In the genomic region with DNA sequence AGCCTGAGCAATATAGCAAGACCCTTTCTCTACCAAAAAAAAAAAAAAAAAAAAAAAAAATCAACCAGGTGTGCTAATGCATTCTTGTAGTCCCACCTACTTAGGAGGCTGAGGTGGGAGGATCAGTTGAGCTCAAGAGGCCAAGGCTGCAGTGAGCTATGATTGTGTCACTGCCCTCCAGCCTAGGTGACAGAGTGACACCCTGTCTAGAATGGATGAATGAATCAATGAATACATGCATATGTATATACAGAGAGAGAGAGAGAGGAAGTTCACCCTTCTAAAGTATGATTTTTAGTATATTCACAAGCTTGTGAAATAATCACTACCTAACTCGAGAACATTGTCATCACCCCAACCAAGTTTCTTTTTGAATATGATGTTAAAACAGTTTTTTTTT, we compare ENCODE assay signal across 8 cellular contexts.
DNase-seq lines count a peak whose midpoint lies in the region; ATAC-seq, FAIRE-seq and TF ChIP-seq lines count a peak whose summit lies in the region.
"Not testable (repeated sequence)": the region's sequence is repeated elsewhere in the genome, so short reads cannot be mapped to it uniquely, and the experiment has no call there.

No MANE protein-coding gene starts in this region.

- not testable (repeated sequence) for TF ChIP-seq RAD21 in HepG2 (CRISPR knock-in tag; IDR thresholded peaks at IDR 0.05)

- not testable (repeated sequence) for H2AFZ ChIP-seq in HepG2 (ENCODE audit: low read length)

- 100% methylated on average over 1 of the region's 1 CpG for WGBS in HepG2 (ENCODE audit: low lambda C conversion rate)

- FAIRE-seq in HepG2 (lab: Jason Lieb, UNC): not testable (repeated sequence)

- H4K20me1 ChIP-seq in HepG2 (ENCODE audit: insufficient read depth, low read length): not testable (repeated sequence)

- intact Hi-C loops in activated B cell treated with CpG ODN at 0.5 μM for 24 hours (cut with micrococcal nuclease); HepG2 (cut with micrococcal nuclease; ENCODE audit: unreplicated experiment): not testable (repeated sequence)

- not testable (repeated sequence) for TF ChIP-seq EP300 in HepG2 (IDR thresholded peaks at IDR 0.05; ENCODE audit: low read depth in 2 of 2, low read length in 2 of 2); HepG2 (CRISPR knock-in tag; IDR thresholded peaks at IDR 0.05; ENCODE audit: borderline replicate concordance)

- not testable (repeated sequence) for H3K9me3 Mint-ChIP-seq in activated B cell treated with CpG ODN at 0.5 μM for 24 hours; activated CD8-positive, alpha-beta memory T cell treated with anti-CD3 and anti-CD28 coated beads, Interleukin-2, amount 10 ng/mL, durations not matched to agents 7 days and 5 days (ENCODE audit: low read depth); stimulated activated naive B cell treated with anti-CD40 and anti-IgM and Interleukin-4, amounts not matched to agents 10 μg/mL and 1 μg/mL and 100 μg/mL, for 72 hours

- H3K4me1 ChIP-seq in HepG2 (ENCODE audit: insufficient read depth, low read length): peaks cover 11% of the 10 kb centered on the region

- not testable (repeated sequence) for TF ChIP-seq CTCF in GM12865 (IDR thresholded peaks at IDR 0.05; ENCODE audit: insufficient read depth, low read depth, low read length, missing control alignments); activated B cell treated with CpG ODN at 0.5 μM for 24 hours (IDR thresholded peaks at IDR 0.05); HepG2 (CRISPR knock-in tag; IDR thresholded peaks at IDR 0.05)

- DNase-seq in GM12865 (ENCODE audit: low read depth): peak; percentile 17
- not testable (repeated sequence) for DNase-seq in activated B cell treated with CpG ODN at 0.5 μM for 24 hours; activated CD8-positive, alpha-beta memory T cell treated with anti-CD3 and anti-CD28 coated beads, Interleukin-2, amount 10 ng/mL, durations not matched to agents 7 days and 5 days; HepG2 (ENCODE audit: low spot score); stimulated activated naive B cell treated with anti-CD40 and anti-IgM and Interleukin-4, amounts not matched to agents 10 μg/mL and 1 μg/mL and 100 μg/mL, for 72 hours
- DNase-seq in activated naive CD4-positive, alpha-beta T cell treated with Interleukin-2 at 50 U/mL for 16 hours: peak; percentile 18
- DNase-seq in stimulated activated CD4-positive, alpha-beta T cell treated with anti-CD3 and anti-CD28 coated beads, Interleukin-2, amount 100 ng/mL, for 24 hours: peak; percentile 13 to 26

- not testable (repeated sequence) for H3K4me2 ChIP-seq in HepG2 (ENCODE audit: low read depth, low read length)

- not testable (repeated sequence) for H3K4me3 Mint-ChIP-seq in activated B cell treated with CpG ODN at 0.5 μM for 24 hours; activated CD8-positive, alpha-beta memory T cell treated with anti-CD3 and anti-CD28 coated beads, Interleukin-2, amount 10 ng/mL, durations not matched to agents 7 days and 5 days; stimulated activated naive B cell treated with anti-CD40 and anti-IgM and Interleukin-4, amounts not matched to agents 10 μg/mL and 1 μg/mL and 100 μg/mL, for 72 hours

- H3K9me3 ChIP-seq in HepG2 (ENCODE audit: low read length): not testable (repeated sequence)

- H3K27ac ChIP-seq in HepG2 (ENCODE audit: extremely low read length, insufficient read depth, low read length): not testable (repeated sequence)

- H3K4me3 ChIP-seq in GM12865 (ENCODE audit: low read depth, low read length); HepG2 (replicated peaks in 1 of 3; ENCODE audit: insufficient read depth in 1 of 3, low read depth in 2 of 3, low read length in 3 of 3): not testable (repeated sequence)

- not testable (repeated sequence) for H3K27me3 ChIP-seq in HepG2 (ENCODE audit: control insufficient read depth in 1 of 2, insufficient read depth in 2 of 2, low read length in 2 of 2)

- not testable (repeated sequence) for H3K27me3 Mint-ChIP-seq in activated B cell treated with CpG ODN at 0.5 μM for 24 hours; activated CD8-positive, alpha-beta memory T cell treated with anti-CD3 and anti-CD28 coated beads, Interleukin-2, amount 10 ng/mL, durations not matched to agents 7 days and 5 days; stimulated activated naive B cell treated with anti-CD40 and anti-IgM and Interleukin-4, amounts not matched to agents 10 μg/mL and 1 μg/mL and 100 μg/mL, for 72 hours

- in situ Hi-C loops in HepG2 (cut with HindIII; ENCODE audit: extremely low pct_ligation_motif_present, low pct_unique_long_range_greater_than_20kb): not testable (repeated sequence)

- not testable (repeated sequence) for H3K36me3 ChIP-seq in HepG2 (replicated peaks in 1 of 2; ENCODE audit: control insufficient read depth in 1 of 2, insufficient read depth in 2 of 2, low read length in 2 of 2)

- H3K36me3 Mint-ChIP-seq in activated B cell treated with CpG ODN at 0.5 μM for 24 hours (ENCODE audit: low read depth): peaks cover 16% of the 10 kb centered on the region
- H3K36me3 Mint-ChIP-seq in activated CD8-positive, alpha-beta memory T cell treated with anti-CD3 and anti-CD28 coated beads, Interleukin-2, amount 10 ng/mL, durations not matched to agents 7 days and 5 days: not testable (repeated sequence)
- peaks cover 10 to 35% of the 10 kb centered on the region in 2 donors for H3K36me3 Mint-ChIP-seq in stimulated activated naive B cell treated with anti-CD40 and anti-IgM and Interleukin-4, amounts not matched to agents 10 μg/mL and 1 μg/mL and 100 μg/mL, for 72 hours

- H3K79me2 ChIP-seq in HepG2 (ENCODE audit: insufficient read depth, low read length): not testable (repeated sequence)

- CTCF ChIA-PET in activated B cell treated with CpG ODN at 0.5 μM for 24 hours (lab: Charles Lee); activated CD8-positive, alpha-beta memory T cell treated with anti-CD3 and anti-CD28 coated beads, Interleukin-2, amount 10 ng/mL, durations not matched to agents 7 days and 5 days (lab: Charles Lee); HepG2 (lab: Yijun Ruan, JAX; ENCODE audit: low intra/inter-chr PET ratio, low total read pairs): not testable (repeated sequence)

- BruUV-seq in HepG2 (replicated peaks; lab: Mats Ljungman, UMichigan): not testable (repeated sequence)

- peak overlapping the region; percentile 63 for H3K27ac Mint-ChIP-seq in activated B cell treated with CpG ODN at 0.5 μM for 24 hours
- H3K27ac Mint-ChIP-seq in activated CD8-positive, alpha-beta memory T cell treated with anti-CD3 and anti-CD28 coated beads, Interleukin-2, amount 10 ng/mL, durations not matched to agents 7 days and 5 days; stimulated activated naive B cell treated with anti-CD40 and anti-IgM and Interleukin-4, amounts not matched to agents 10 μg/mL and 1 μg/mL and 100 μg/mL, for 72 hours: not testable (repeated sequence)

- H3K4me1 Mint-ChIP-seq in activated B cell treated with CpG ODN at 0.5 μM for 24 hours: peaks cover 12% of the 10 kb centered on the region
- not testable (repeated sequence) for H3K4me1 Mint-ChIP-seq in activated CD8-positive, alpha-beta memory T cell treated with anti-CD3 and anti-CD28 coated beads, Interleukin-2, amount 10 ng/mL, durations not matched to agents 7 days and 5 days; stimulated activated naive B cell treated with anti-CD40 and anti-IgM and Interleukin-4, amounts not matched to agents 10 μg/mL and 1 μg/mL and 100 μg/mL, for 72 hours

- peak; percentile 60 for ATAC-seq in GM21786 (IDR thresholded peaks at IDR 0.05; ENCODE audit: unreplicated experiment)
- not testable (repeated sequence) for ATAC-seq in activated B cell treated with CpG ODN at 0.5 μM for 24 hours (ENCODE audit: low read depth); HepG2
- ATAC-seq in activated CD8-positive, alpha-beta memory T cell treated with anti-CD3 and anti-CD28 coated beads, Interleukin-2, amount 10 ng/mL, durations not matched to agents 7 days and 5 days: peak; percentile 53
- peak; percentile 44 to 68 for ATAC-seq in stimulated activated naive B cell treated with anti-CD40 and anti-IgM and Interleukin-4, amounts not matched to agents 10 μg/mL and 1 μg/mL and 100 μg/mL, for 72 hours (replicated peaks)

- H3K9ac ChIP-seq in HepG2 (ENCODE audit: insufficient read depth, low read depth, low read length): not testable (repeated sequence)

- TF ChIP-seq POLR2A in HepG2 (IDR thresholded peaks at IDR 0.05; ENCODE audit: insufficient read depth in 1 of 2, low read depth in 2 of 2, low read length in 2 of 2): not testable (repeated sequence)

- POLR2A ChIA-PET in activated B cell treated with CpG ODN at 0.5 μM for 24 hours (lab: Charles Lee): interaction anchor here (0.7 kb wide), 1 partner anchor 1365 kb away, joined by 8 read pairs; no protein-coding TSS in a partner anchor
- POLR2A ChIA-PET in HepG2 (lab: Yijun Ruan, JAX): not testable (repeated sequence)

TF ChIP-seq in HepG2, 621 proteins besides CTCF, POLR2A, EP300 and RAD21:
- TF ChIP-seq, protein P1, sequence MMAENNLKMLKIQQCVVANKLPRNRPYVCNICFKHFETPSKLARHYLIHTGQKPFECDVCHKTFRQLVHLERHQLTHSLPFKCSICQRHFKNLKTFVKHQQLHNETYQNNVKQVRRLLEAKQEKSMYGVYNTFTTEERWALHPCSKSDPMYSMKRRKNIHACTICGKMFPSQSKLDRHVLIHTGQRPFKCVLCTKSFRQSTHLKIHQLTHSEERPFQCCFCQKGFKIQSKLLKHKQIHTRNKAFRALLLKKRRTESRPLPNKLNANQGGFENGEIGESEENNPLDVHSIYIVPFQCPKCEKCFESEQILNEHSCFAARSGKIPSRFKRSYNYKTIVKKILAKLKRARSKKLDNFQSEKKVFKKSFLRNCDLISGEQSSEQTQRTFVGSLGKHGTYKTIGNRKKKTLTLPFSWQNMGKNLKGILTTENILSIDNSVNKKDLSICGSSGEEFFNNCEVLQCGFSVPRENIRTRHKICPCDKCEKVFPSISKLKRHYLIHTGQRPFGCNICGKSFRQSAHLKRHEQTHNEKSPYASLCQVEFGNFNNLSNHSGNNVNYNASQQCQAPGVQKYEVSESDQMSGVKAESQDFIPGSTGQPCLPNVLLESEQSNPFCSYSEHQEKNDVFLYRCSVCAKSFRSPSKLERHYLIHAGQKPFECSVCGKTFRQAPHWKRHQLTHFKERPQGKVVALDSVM (CRISPR knock-in tag; IDR thresholded peaks at IDR 0.05): peak; percentile 43; the same call in 1 of the 2 replicates
